In the genomic region with DNA sequence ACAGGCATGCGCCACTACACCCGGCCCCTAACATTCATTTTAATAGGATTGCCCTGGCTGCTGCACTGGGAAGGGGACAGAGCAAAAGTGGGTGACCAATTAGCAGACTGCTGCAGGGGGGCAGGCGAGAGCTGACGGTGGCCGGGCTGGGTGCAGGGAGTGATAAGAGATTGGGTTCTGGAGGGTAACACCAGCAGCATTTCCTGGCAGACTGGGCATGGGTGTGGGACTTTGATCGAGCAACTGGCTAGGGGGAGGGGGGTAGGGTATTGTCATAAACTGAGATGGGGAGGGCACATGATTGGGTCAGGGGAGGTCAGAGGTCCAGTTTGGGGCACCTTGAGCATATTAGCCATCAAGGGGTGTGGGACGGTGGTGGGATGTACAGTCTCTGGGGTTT, we compare ENCODE assay signal across 23 cellular contexts. TPM values are rescaled to one million over a fixed set of nuclear protein-coding genes. Genes with fewer than 3 reads are reported as not detected.
"Had no signal": no experiment of that assay in that cellular context is flagged by ENCODE, and none has a peak within 500 bp of the region (broad histone marks: within the 10 kb centered on the region; RNA-seq: fewer than 3 reads in every experiment).

No MANE protein-coding gene starts in this region.

- DNase-seq: effector CD4-positive, alpha-beta T cell; endodermal cell; erythroblast; foreskin keratinocyte; immature natural killer cell; left lung; lower lobe of right lung; midbrain; psoas muscle; retina; stimulated activated CD4-positive, alpha-beta T cell treated with anti-CD3 and anti-CD28 coated beads, Interleukin-2, amount 100 ng/mL, for 48 hours; stimulated activated naive CD8-positive, alpha-beta T cell treated with anti-CD3 and anti-CD28 coated beads, Interleukin-15, Interleukin-2, amounts not matched to agents 100 U/mL and 50 U/mL, for 24 hours; tibial artery had no signal

- H3K4me3 ChIP-seq: coronary artery, heart right ventricle, left lung, lower lobe of right lung, psoas muscle, smooth muscle cell, suprapubic skin, tibial artery, upper lobe of left lung, uterus had no signal

- H3K9me3 Mint-ChIP-seq: endodermal cell; immature natural killer cell; memory B cell; natural killer cell treated with Interleukin-12 subunit alpha and Interleukin-12 subunit beta and Interleukin-15 and Interleukin-18, amount 100 ng/mL, for 72 hours had no signal

- H3K36me3 ChIP-seq: left lung, lower lobe of right lung, suprapubic skin, upper lobe of left lung, uterus had no signal

- H3K36me3 Mint-ChIP-seq: immature natural killer cell; memory B cell; natural killer cell treated with Interleukin-12 subunit alpha and Interleukin-12 subunit beta and Interleukin-15 and Interleukin-18, amount 100 ng/mL, for 72 hours had no signal

- H3K4me1 Mint-ChIP-seq: endodermal cell had no signal

- H3K9ac ChIP-seq: parathyroid adenoma had no signal

- H3K9me3 ChIP-seq: left lung, lower lobe of right lung, psoas muscle, suprapubic skin, tibial artery, upper lobe of left lung, uterus had no signal

- H3K4me2 ChIP-seq: smooth muscle cell had no signal

- H3K27ac Mint-ChIP-seq: endodermal cell, immature natural killer cell, memory B cell had no signal

- H3K4me1 ChIP-seq: foreskin keratinocyte, parathyroid adenoma, uterus had no signal

- ATAC-seq: foreskin keratinocyte; heart right ventricle; left lung; lower lobe of right lung; natural killer cell treated with Interleukin-12 subunit alpha and Interleukin-12 subunit beta and Interleukin-15 and Interleukin-18, amount 100 ng/mL, for 72 hours; psoas muscle; stimulated activated naive CD8-positive, alpha-beta T cell treated with anti-CD3 and anti-CD28 coated beads, Interleukin-15, Interleukin-2, amounts not matched to agents 100 U/mL and 50 U/mL, for 24 hours had no signal

- H3K4me3 Mint-ChIP-seq: endodermal cell; memory B cell; natural killer cell treated with Interleukin-12 subunit alpha and Interleukin-12 subunit beta and Interleukin-15 and Interleukin-18, amount 100 ng/mL, for 72 hours had no signal

- H3K27me3 ChIP-seq: suprapubic skin, upper lobe of left lung, uterus had no signal

- H2AFZ ChIP-seq: parathyroid adenoma had no signal

- H3K27ac ChIP-seq: coronary artery, foreskin keratinocyte, heart right ventricle, left lung, lower lobe of right lung, parathyroid adenoma, psoas muscle, suprapubic skin, tibial artery, upper lobe of left lung, uterus had no signal

RNA-seq across cellular contexts. Expression of a gene that starts 20.2 kb away (rescaled TPM):
- total RNA-seq: endothelial cell of umbilical vein; foreskin keratinocyte; natural killer cell treated with Interleukin-12 subunit alpha and Interleukin-12 subunit beta and Interleukin-15 and Interleukin-18, amount 100 ng/mL, for 72 hours; psoas muscle had no signal
- polyA plus RNA-seq: endothelial cell of umbilical vein, foreskin keratinocyte had no signal
